ENCODE assay signal across 23 cellular contexts in the genomic region with DNA sequence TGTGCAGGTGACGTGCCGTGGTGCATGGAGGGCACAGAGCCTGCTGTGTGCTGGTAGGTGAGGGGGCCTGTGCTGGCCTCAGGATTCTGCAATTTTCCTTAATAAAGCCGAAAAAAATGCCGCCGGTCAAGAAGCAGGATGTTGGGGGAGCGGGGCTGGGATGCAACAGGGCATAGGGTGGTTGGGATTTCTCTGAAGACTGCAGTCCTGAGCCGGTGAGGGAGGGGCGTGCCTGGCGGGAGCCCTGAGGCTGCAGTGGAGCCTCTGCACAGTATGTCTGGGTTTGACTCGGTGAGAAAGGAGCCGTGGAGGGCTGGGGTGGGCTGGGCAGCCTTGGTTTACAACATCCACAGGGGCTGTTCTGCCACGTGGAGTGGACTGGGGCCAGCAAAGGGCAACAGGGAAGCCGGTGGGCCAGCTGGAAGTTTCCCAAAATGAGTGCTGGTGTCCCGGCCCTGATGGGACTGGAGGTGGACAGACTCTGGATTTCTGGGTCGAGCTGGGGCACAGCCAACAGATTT. TPM values are rescaled to one million over a fixed set of nuclear protein-coding genes. Genes with fewer than 3 reads are reported as not detected.
DNase-seq lines count a peak whose midpoint lies in the region; ATAC-seq and TF ChIP-seq lines count a peak whose summit lies in the region.
"Had no signal": no experiment of that assay in that cellular context is flagged by ENCODE, and none has a peak within 500 bp of the region (broad histone marks: within the 10 kb centered on the region; RNA-seq: fewer than 3 reads in every experiment).

No MANE protein-coding gene starts in this region.

- H3K27me3 ChIP-seq in Peyer's patch (no peaks in the 10 kb centered on the region), right lobe of liver (no peaks in the 10 kb centered on the region), spleen (replicated peaks in 1 of 7) (peaks cover 0 to 46% (median 23%) of the 10 kb centered on the region in 7 donors)
- H3K27me3 ChIP-seq: BE2C, MG63, SJCRH30 had no signal

- intact Hi-C loops in activated CD8-positive, alpha-beta T cell treated with anti-CD3 and anti-CD28 coated beads for 36 hours (cut with micrococcal nuclease) = no loop called here
- intact Hi-C loops in right lobe of liver (cut with DNase I) = no loop called here
- intact Hi-C loops in spleen (cut with DNase I; ENCODE audit: low total_unique reads) = no loop called here
- intact Hi-C loops in activated T-helper 1 cell treated with anti-CD3 and anti-CD28 coated beads, Interleukin-12 subunit alpha, Interleukin-12 subunit beta, Interleukin-2, Interleukin-4 antibody, amounts not matched to agents 30 ng/mL and 10 ng/mL and 1 ng/mL, durations not matched to agents 14 hours and 24 hours and 36 hours (cut with micrococcal nuclease) = no loop called here

- H3K36me3 ChIP-seq in Peyer's patch = peaks cover 0 to 31% (median 0%) of the 10 kb centered on the region in 3 donors
- no peaks in the 10 kb centered on the region for H3K36me3 ChIP-seq in right lobe of liver
- peaks cover 0 to 30% (median 0%) of the 10 kb centered on the region in 6 donors for H3K36me3 ChIP-seq in spleen
- H3K36me3 ChIP-seq: BE2C, SJCRH30 had no signal

- H3K4me1 ChIP-seq in Peyer's patch (peaks cover 0 to 27% (median 7%) of the 10 kb centered on the region in 4 donors), right lobe of liver (peaks cover 0 to 9% (median 0%) of the 10 kb centered on the region in 4 donors), spleen (peaks cover 0 to 39% (median 11%) of the 10 kb centered on the region in 6 donors)
- H3K4me1 ChIP-seq: BE2C had no signal

- peaks cover 8% of the 10 kb centered on the region for H3K27me3 Mint-ChIP-seq in activated CD8-positive, alpha-beta T cell treated with anti-CD3 and anti-CD28 coated beads, Interleukin-2, amount 10 ng/mL, durations not matched to agents 7 days and 5 days (ENCODE audit: low read depth)
- H3K27me3 Mint-ChIP-seq in activated CD8-positive, alpha-beta T cell treated with anti-CD3 and anti-CD28 coated beads for 36 hours = peaks cover 16% of the 10 kb centered on the region
- peaks cover 15% of the 10 kb centered on the region for H3K27me3 Mint-ChIP-seq in activated T-helper 1 cell treated with anti-CD3 and anti-CD28 coated beads, Interleukin-12 subunit alpha, Interleukin-12 subunit beta, Interleukin-2, Interleukin-4 antibody, amounts not matched to agents 30 ng/mL and 10 ng/mL and 1 ng/mL, durations not matched to agents 14 hours and 24 hours and 36 hours (ENCODE audit: insufficient read depth)

- H3K9me3 ChIP-seq in Peyer's patch (no peaks in the 10 kb centered on the region), right lobe of liver (no peaks in the 10 kb centered on the region), spleen (no peaks in the 10 kb centered on the region)
- H3K9me3 ChIP-seq: BE2C, MG63, SJCRH30 had no signal

- no peaks in the 10 kb centered on the region for H3K9me3 Mint-ChIP-seq in activated CD8-positive, alpha-beta T cell treated with anti-CD3 and anti-CD28 coated beads, Interleukin-2, amount 10 ng/mL, durations not matched to agents 7 days and 5 days (ENCODE audit: insufficient read depth)
- no peaks in the 10 kb centered on the region for H3K9me3 Mint-ChIP-seq in activated CD8-positive, alpha-beta T cell treated with anti-CD3 and anti-CD28 coated beads for 36 hours
- no peaks in the 10 kb centered on the region for H3K9me3 Mint-ChIP-seq in activated T-helper 1 cell treated with anti-CD3 and anti-CD28 coated beads, Interleukin-12 subunit alpha, Interleukin-12 subunit beta, Interleukin-2, Interleukin-4 antibody, amounts not matched to agents 30 ng/mL and 10 ng/mL and 1 ng/mL, durations not matched to agents 14 hours and 24 hours and 36 hours

- POLR2A ChIA-PET in activated CD8-positive, alpha-beta T cell treated with anti-CD3 and anti-CD28 coated beads, Interleukin-2, amount 10 ng/mL, durations not matched to agents 7 days and 5 days (lab: Charles Lee) = interaction anchor here (1.3 kb wide), 1 partner anchor 9 kb away, joined by 3 read pairs; no protein-coding TSS in a partner anchor
- POLR2A ChIA-PET in activated CD8-positive, alpha-beta T cell treated with anti-CD3 and anti-CD28 coated beads for 36 hours (lab: Charles Lee) = no interaction called here

- peak overlapping the region in 3 of 4 donors; percentile 59 to 97 (median 93) for H3K27ac ChIP-seq in Peyer's patch
- no peak overlapping the region for H3K27ac ChIP-seq in right lobe of liver
- no peak overlapping the region for H3K27ac ChIP-seq in spleen
- H3K27ac ChIP-seq: SJCRH30 had no signal

- no peak overlapping the region for H3K4me3 Mint-ChIP-seq in activated CD8-positive, alpha-beta T cell treated with anti-CD3 and anti-CD28 coated beads, Interleukin-2, amount 10 ng/mL, durations not matched to agents 7 days and 5 days
- H3K4me3 Mint-ChIP-seq in activated CD8-positive, alpha-beta T cell treated with anti-CD3 and anti-CD28 coated beads for 36 hours = no peak overlapping the region
- H3K4me3 Mint-ChIP-seq in activated T-helper 1 cell treated with anti-CD3 and anti-CD28 coated beads, Interleukin-12 subunit alpha, Interleukin-12 subunit beta, Interleukin-2, Interleukin-4 antibody, amounts not matched to agents 30 ng/mL and 10 ng/mL and 1 ng/mL, durations not matched to agents 14 hours and 24 hours and 36 hours = no peak overlapping the region

- 100% methylated on average over 2 of the region's 15 CpGs for WGBS in right lobe of liver (ENCODE audit: insufficient coverage, low coverage, low lambda C conversion rate, missing lambda C conversion rate)
- 82 to 92% (median 87%) methylated on average over 15 of the region's 15 CpGs for WGBS in spleen, 5 donors

- no peak for ATAC-seq in activated CD8-positive, alpha-beta T cell treated with anti-CD3 and anti-CD28 coated beads, Interleukin-2, amount 10 ng/mL, durations not matched to agents 7 days and 5 days
- ATAC-seq in activated CD8-positive, alpha-beta T cell treated with anti-CD3 and anti-CD28 coated beads for 36 hours = no peak
- ATAC-seq in right lobe of liver = no peak
- ATAC-seq in GM21825 (IDR thresholded peaks at IDR 0.05; ENCODE audit: unreplicated experiment) = no peak

- CTCF ChIA-PET in activated CD8-positive, alpha-beta T cell treated with anti-CD3 and anti-CD28 coated beads, Interleukin-2, amount 10 ng/mL, durations not matched to agents 7 days and 5 days (lab: Charles Lee) = no interaction called here
- CTCF ChIA-PET in activated CD8-positive, alpha-beta T cell treated with anti-CD3 and anti-CD28 coated beads for 36 hours (lab: Charles Lee) = interaction anchor here (1.0 kb wide), 1 partner anchor 69 kb away, joined by 3 read pairs; no protein-coding TSS in a partner anchor

- H3K36me3 Mint-ChIP-seq in activated CD8-positive, alpha-beta T cell treated with anti-CD3 and anti-CD28 coated beads, Interleukin-2, amount 10 ng/mL, durations not matched to agents 7 days and 5 days (ENCODE audit: low read depth) = no peaks in the 10 kb centered on the region
- H3K36me3 Mint-ChIP-seq in activated CD8-positive, alpha-beta T cell treated with anti-CD3 and anti-CD28 coated beads for 36 hours (ENCODE audit: low read depth) = peaks cover 4% of the 10 kb centered on the region
- H3K36me3 Mint-ChIP-seq in activated T-helper 1 cell treated with anti-CD3 and anti-CD28 coated beads, Interleukin-12 subunit alpha, Interleukin-12 subunit beta, Interleukin-2, Interleukin-4 antibody, amounts not matched to agents 30 ng/mL and 10 ng/mL and 1 ng/mL, durations not matched to agents 14 hours and 24 hours and 36 hours (ENCODE audit: low read depth) = peaks cover 8% of the 10 kb centered on the region

- DNase-seq in activated CD8-positive, alpha-beta T cell treated with anti-CD3 and anti-CD28 coated beads, Interleukin-2, amount 10 ng/mL, durations not matched to agents 7 days and 5 days = no peak
- DNase-seq in activated CD8-positive, alpha-beta T cell treated with anti-CD3 and anti-CD28 coated beads for 36 hours = no peak
- no peak for DNase-seq in Peyer's patch
- DNase-seq in right lobe of liver = peak in 2 of 3 donors; percentile 49 to 53
- DNase-seq in spleen = peak; percentile 56
- no peak for DNase-seq in activated T-helper 1 cell treated with anti-CD3 and anti-CD28 coated beads, Interleukin-12 subunit alpha, Interleukin-12 subunit beta, Interleukin-2, Interleukin-4 antibody, amounts not matched to agents 30 ng/mL and 10 ng/mL and 1 ng/mL, durations not matched to agents 14 hours and 24 hours and 36 hours (ENCODE audit: low spot score)
- no peak for DNase-seq in NOMO-1 treated with DMSO at 0.1 percent for 48 hours (lab: John Stamatoyannopoulos, UW; ENCODE audit: unreplicated experiment)
- DNase-seq: BE2C; CD4-positive, CD25-positive, alpha-beta regulatory T cell; DMS53; Karpas-422; NCI-H1048; NCI-H1436; NCI-H2029; NCI-H345; NCI-H524 treated with DMSO at 0.1 percent for 48 hours had no signal

- peak overlapping the region; percentile 52 for H3K27ac Mint-ChIP-seq in activated CD8-positive, alpha-beta T cell treated with anti-CD3 and anti-CD28 coated beads, Interleukin-2, amount 10 ng/mL, durations not matched to agents 7 days and 5 days
- H3K27ac Mint-ChIP-seq in activated CD8-positive, alpha-beta T cell treated with anti-CD3 and anti-CD28 coated beads for 36 hours = no peak overlapping the region
- H3K27ac Mint-ChIP-seq in activated T-helper 1 cell treated with anti-CD3 and anti-CD28 coated beads, Interleukin-12 subunit alpha, Interleukin-12 subunit beta, Interleukin-2, Interleukin-4 antibody, amounts not matched to agents 30 ng/mL and 10 ng/mL and 1 ng/mL, durations not matched to agents 14 hours and 24 hours and 36 hours = no peak overlapping the region
- H3K27ac Mint-ChIP-seq: CD4-positive, CD25-positive, alpha-beta regulatory T cell had no signal

- TF ChIP-seq CTCF in activated CD8-positive, alpha-beta T cell treated with anti-CD3 and anti-CD28 coated beads for 36 hours (IDR thresholded peaks at IDR 0.05) = no peak
- TF ChIP-seq CTCF in Peyer's patch (IDR thresholded peaks at IDR 0.05) = no peak
- no peak for TF ChIP-seq CTCF in right lobe of liver (IDR thresholded peaks at IDR 0.05)
- no peak for TF ChIP-seq CTCF in spleen (IDR thresholded peaks at IDR 0.05 in 8 of 11, conservative IDR thresholded peaks at IDR 0.05 in 3 of 11)

- peaks cover 8% of the 10 kb centered on the region for H3K4me1 Mint-ChIP-seq in activated CD8-positive, alpha-beta T cell treated with anti-CD3 and anti-CD28 coated beads, Interleukin-2, amount 10 ng/mL, durations not matched to agents 7 days and 5 days (ENCODE audit: low read depth)
- peaks cover 9% of the 10 kb centered on the region for H3K4me1 Mint-ChIP-seq in activated CD8-positive, alpha-beta T cell treated with anti-CD3 and anti-CD28 coated beads for 36 hours (ENCODE audit: low read depth)
- peaks cover 7% of the 10 kb centered on the region for H3K4me1 Mint-ChIP-seq in activated T-helper 1 cell treated with anti-CD3 and anti-CD28 coated beads, Interleukin-12 subunit alpha, Interleukin-12 subunit beta, Interleukin-2, Interleukin-4 antibody, amounts not matched to agents 30 ng/mL and 10 ng/mL and 1 ng/mL, durations not matched to agents 14 hours and 24 hours and 36 hours (ENCODE audit: low read depth)

- TF ChIP-seq POLR2A in Peyer's patch (IDR thresholded peaks at IDR 0.05) (no peak), right lobe of liver (IDR thresholded peaks at IDR 0.05) (no peak), spleen (IDR thresholded peaks at IDR 0.05) (no peak)

- H3K4me3 ChIP-seq in Peyer's patch = peak overlapping the region in 2 of 4 donors; percentile 54 to 64
- H3K4me3 ChIP-seq in right lobe of liver = no peak overlapping the region
- H3K4me3 ChIP-seq in spleen = no peak overlapping the region
- H3K4me3 ChIP-seq: MG63, SJCRH30 had no signal

RNA-seq across cellular contexts. Expression of a gene that starts 1.3 kb away (rescaled TPM):
- not detected for total RNA-seq in activated CD8-positive, alpha-beta T cell treated with anti-CD3 and anti-CD28 coated beads, Interleukin-2, amount 10 ng/mL, durations not matched to agents 7 days and 5 days
- total RNA-seq in activated CD8-positive, alpha-beta T cell treated with anti-CD3 and anti-CD28 coated beads for 36 hours = not detected
- total RNA-seq in Peyer's patch (1,000 to 10,000 TPM in 3 of 4 donors, 10 to 100 TPM in 1; 77.6 to 1,696 (median 1,274) TPM), right lobe of liver (100 to 1,000 TPM in 2 of 6 experiments, 10 to 100 TPM in 4; 59.4 to 162 (median 80.7) TPM), spleen (not detected)
- polyA plus RNA-seq in spleen = under 1 TPM; 0.02 to 0.16 (median 0.03) TPM
- not detected in 2 replicates for total RNA-seq in activated T-helper 1 cell treated with anti-CD3 and anti-CD28 coated beads, Interleukin-12 subunit alpha, Interleukin-12 subunit beta, Interleukin-2, Interleukin-4 antibody, amounts not matched to agents 30 ng/mL and 10 ng/mL and 1 ng/mL, durations not matched to agents 14 hours and 24 hours and 36 hours
- total RNA-seq: A172; CD4-positive, CD25-positive, alpha-beta regulatory T cell; H1; PC-3; SJCRH30 had no signal
- polyA plus RNA-seq: CD4-positive, CD25-positive, alpha-beta regulatory T cell; H1 had no signal

RNA-seq across cellular contexts. Expression of a gene that starts 3.6 kb away (rescaled TPM):
- total RNA-seq in activated CD8-positive, alpha-beta T cell treated with anti-CD3 and anti-CD28 coated beads, Interleukin-2, amount 10 ng/mL, durations not matched to agents 7 days and 5 days = not detected
- total RNA-seq in activated CD8-positive, alpha-beta T cell treated with anti-CD3 and anti-CD28 coated beads for 36 hours = not detected
- total RNA-seq in Peyer's patch (10 to 100 TPM in 1 of 4 donors, not detected in 3; 12.6 TPM), right lobe of liver (not detected), spleen (1 to 10 TPM in 4 of 7 donors, not detected in 3; 1.2 to 3.8 (median 2.8) TPM)
- polyA plus RNA-seq in spleen = 1 to 10 TPM; 1.1 to 1.7 (median 1.5) TPM
- total RNA-seq in activated T-helper 1 cell treated with anti-CD3 and anti-CD28 coated beads, Interleukin-12 subunit alpha, Interleukin-12 subunit beta, Interleukin-2, Interleukin-4 antibody, amounts not matched to agents 30 ng/mL and 10 ng/mL and 1 ng/mL, durations not matched to agents 14 hours and 24 hours and 36 hours = not detected in 2 replicates
- total RNA-seq: A172; CD4-positive, CD25-positive, alpha-beta regulatory T cell; HT-29; PC-3; SJCRH30 had no signal
- polyA plus RNA-seq: CD4-positive, CD25-positive, alpha-beta regulatory T cell had no signal

RNA-seq across cellular contexts. Expression of a gene that starts 7.7 kb away (rescaled TPM):
- total RNA-seq in activated CD8-positive, alpha-beta T cell treated with anti-CD3 and anti-CD28 coated beads, Interleukin-2, amount 10 ng/mL, durations not matched to agents 7 days and 5 days = 100 to 1,000 TPM; 120 to 136 TPM
- total RNA-seq in activated CD8-positive, alpha-beta T cell treated with anti-CD3 and anti-CD28 coated beads for 36 hours = 10 to 100 TPM; 34.6 to 37.5 TPM
- 10 to 100 TPM; 28.1 to 80.9 (median 58.4) TPM for total RNA-seq in Peyer's patch
- 10 to 100 TPM; 27.3 to 72.8 (median 47.7) TPM for total RNA-seq in right lobe of liver
- 10 to 100 TPM; 53.0 to 88.8 (median 85.3) TPM for total RNA-seq in spleen
- polyA plus RNA-seq in spleen = 10 to 100 TPM; 52.3 to 99.1 (median 73.9) TPM
- total RNA-seq in activated T-helper 1 cell treated with anti-CD3 and anti-CD28 coated beads, Interleukin-12 subunit alpha, Interleukin-12 subunit beta, Interleukin-2, Interleukin-4 antibody, amounts not matched to agents 30 ng/mL and 10 ng/mL and 1 ng/mL, durations not matched to agents 14 hours and 24 hours and 36 hours = 56.6 and 63.1 TPM in 2 replicates

RNA-seq across cellular contexts. Expression of a gene that starts 13.7 kb away (rescaled TPM):
- total RNA-seq in activated CD8-positive, alpha-beta T cell treated with anti-CD3 and anti-CD28 coated beads, Interleukin-2, amount 10 ng/mL, durations not matched to agents 7 days and 5 days = under 1 TPM; 0.42 to 0.76 TPM
- total RNA-seq in activated CD8-positive, alpha-beta T cell treated with anti-CD3 and anti-CD28 coated beads for 36 hours = under 1 TPM; 0.88 to 0.89 TPM
- total RNA-seq in Peyer's patch (1 to 10 TPM in 2 of 4 donors, not detected in 2; 1.6 to 3.0 TPM), right lobe of liver (under 1 TPM in 4 of 6 experiments, not detected in 2; 0.31 to 0.90 (median 0.41) TPM), spleen (under 1 TPM in 4 of 7 donors, not detected in 3; 0.44 to 0.86 (median 0.60) TPM)
- polyA plus RNA-seq in spleen = under 1 TPM; 0.12 to 0.43 (median 0.26) TPM
- total RNA-seq in activated T-helper 1 cell treated with anti-CD3 and anti-CD28 coated beads, Interleukin-12 subunit alpha, Interleukin-12 subunit beta, Interleukin-2, Interleukin-4 antibody, amounts not matched to agents 30 ng/mL and 10 ng/mL and 1 ng/mL, durations not matched to agents 14 hours and 24 hours and 36 hours = 0.34 and 0.47 TPM in 2 replicates
- total RNA-seq: A172; CD4-positive, CD25-positive, alpha-beta regulatory T cell; SJCRH30 had no signal
- polyA plus RNA-seq: CD4-positive, CD25-positive, alpha-beta regulatory T cell had no signal

RNA-seq across cellular contexts. Expression of a gene that starts 47.1 kb away (rescaled TPM):
- 10 to 100 TPM; 53.7 to 58.1 TPM for total RNA-seq in activated CD8-positive, alpha-beta T cell treated with anti-CD3 and anti-CD28 coated beads, Interleukin-2, amount 10 ng/mL, durations not matched to agents 7 days and 5 days
- 10 to 100 TPM; 43.1 to 44.5 TPM for total RNA-seq in activated CD8-positive, alpha-beta T cell treated with anti-CD3 and anti-CD28 coated beads for 36 hours
- total RNA-seq in Peyer's patch (10 to 100 TPM; 48.4 to 88.0 (median 57.8) TPM), right lobe of liver (10 to 100 TPM; 15.4 to 21.9 (median 20.3) TPM), spleen (10 to 100 TPM; 24.2 to 41.5 (median 33.2) TPM)
- 10 to 100 TPM in 1 of 3 donors, 1 to 10 TPM in 2; 7.3 to 27.6 (median 8.4) TPM for polyA plus RNA-seq in spleen
- total RNA-seq in activated T-helper 1 cell treated with anti-CD3 and anti-CD28 coated beads, Interleukin-12 subunit alpha, Interleukin-12 subunit beta, Interleukin-2, Interleukin-4 antibody, amounts not matched to agents 30 ng/mL and 10 ng/mL and 1 ng/mL, durations not matched to agents 14 hours and 24 hours and 36 hours = 58.6 and 59.8 TPM in 2 replicates

Comparison
In these comparisons a context has a peak if more than half of its experiments do, and no peak if none do; other contexts are left out.
1. DNase-seq: peak in right lobe of liver (2 of 3) and spleen (single experiment); none in activated CD8-positive, alpha-beta T cell treated with anti-CD3 and anti-CD28 coated beads, Interleukin-2, amount 10 ng/mL, durations not matched to agents 7 days and 5 days (single experiment), activated CD8-positive, alpha-beta T cell treated with anti-CD3 and anti-CD28 coated beads for 36 hours (single experiment), Peyer's patch (0 of 3), activated T-helper 1 cell treated with anti-CD3 and anti-CD28 coated beads, Interleukin-12 subunit alpha, Interleukin-12 subunit beta, Interleukin-2, Interleukin-4 antibody, amounts not matched to agents 30 ng/mL and 10 ng/mL and 1 ng/mL, durations not matched to agents 14 hours and 24 hours and 36 hours (single experiment) and NOMO-1 treated with DMSO at 0.1 percent for 48 hours (single experiment).
2. H3K27ac ChIP-seq: peak in Peyer's patch (3 of 4); none in right lobe of liver (0 of 3) and spleen (0 of 8).
3. RNA of a gene that starts 1.3 kb away (total RNA-seq): 77.6 to 1,696 TPM in Peyer's patch and 59.4 to 162 TPM in right lobe of liver; not detected in activated CD8-positive, alpha-beta T cell treated with anti-CD3 and anti-CD28 coated beads, Interleukin-2, amount 10 ng/mL, durations not matched to agents 7 days and 5 days, not detected in activated CD8-positive, alpha-beta T cell treated with anti-CD3 and anti-CD28 coated beads for 36 hours, not detected in spleen and not detected in activated T-helper 1 cell treated with anti-CD3 and anti-CD28 coated beads, Interleukin-12 subunit alpha, Interleukin-12 subunit beta, Interleukin-2, Interleukin-4 antibody, amounts not matched to agents 30 ng/mL and 10 ng/mL and 1 ng/mL, durations not matched to agents 14 hours and 24 hours and 36 hours; every median in the first group is over 10 times any median in the second.